8 cellular contexts compared by ENCODE assay signal in the genomic region with DNA sequence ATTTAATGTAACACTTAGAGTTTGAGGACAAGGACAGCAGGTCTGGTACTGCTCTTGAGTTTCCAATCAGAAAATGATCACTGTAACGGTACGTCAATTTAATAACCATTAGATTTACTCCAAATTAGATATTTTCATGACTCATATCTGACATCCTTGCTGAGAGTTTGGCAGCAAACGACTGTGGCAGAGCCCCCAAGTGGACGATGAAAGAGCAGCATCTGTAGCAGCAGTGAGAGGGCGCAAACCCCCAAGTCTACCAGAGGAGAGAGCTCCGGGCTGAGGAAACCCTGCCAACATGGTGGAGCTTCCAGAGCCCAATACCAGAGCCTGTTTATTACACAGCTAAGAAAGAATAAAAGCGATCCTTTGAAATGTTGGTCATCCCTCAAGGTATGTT.
A peak's percentile ranks its signal among the peaks of the same experiment; 100 is the strongest.
DNase-seq lines count a peak whose midpoint lies in the region; ATAC-seq and TF ChIP-seq lines count a peak whose summit lies in the region.

No MANE protein-coding gene starts in this region.

- no peaks in the 10 kb centered on the region for H3K9me3 ChIP-seq in right atrium auricular region

- ATAC-seq in GM18870 (IDR thresholded peaks at IDR 0.05; ENCODE audit: unreplicated experiment) (peak; percentile 95), HG02970 (IDR thresholded peaks at IDR 0.05; ENCODE audit: low FRiP score, unreplicated experiment) (peak; percentile 96)
- ATAC-seq in activated T-cell treated with anti-CD3 and anti-CD28 coated beads, Interleukin-2, amount 50 U/mL, for 72 hours (replicated peaks in 1 of 2) = peak; percentile 36 to 50

- no peak overlapping the region for H3K27ac Mint-ChIP-seq in activated T-cell treated with anti-CD3 and anti-CD28 coated beads, Interleukin-2, amount 50 U/mL, for 72 hours

- H3K27me3 Mint-ChIP-seq in activated T-cell treated with anti-CD3 and anti-CD28 coated beads, Interleukin-2, amount 50 U/mL, for 72 hours (ENCODE audit: low read depth) = peaks cover 29% of the 10 kb centered on the region

- peaks cover 0 to 2% of the 10 kb centered on the region in 2 donors for H3K9me3 Mint-ChIP-seq in activated T-cell treated with anti-CD3 and anti-CD28 coated beads, Interleukin-2, amount 50 U/mL, for 72 hours

- H3K4me1 Mint-ChIP-seq in activated T-cell treated with anti-CD3 and anti-CD28 coated beads, Interleukin-2, amount 50 U/mL, for 72 hours (ENCODE audit: low read depth) = no peaks in the 10 kb centered on the region

- no peaks in the 10 kb centered on the region for H3K36me3 Mint-ChIP-seq in activated T-cell treated with anti-CD3 and anti-CD28 coated beads, Interleukin-2, amount 50 U/mL, for 72 hours (ENCODE audit: insufficient read depth in 2 of 2)

- no peak overlapping the region for H3K27ac ChIP-seq in right atrium auricular region

- DNase-seq in COLO829 (ENCODE audit: low spot score) (peak; percentile 51), NCI-H1694 (lab: John Stamatoyannopoulos, UW) (peak; percentile 72), right atrium auricular region (ENCODE audit: low spot score) (peak; percentile 70), lower leg skin (ENCODE audit: low spot score in 2 of 2) (no peak)
- DNase-seq in activated T-cell treated with anti-CD3 and anti-CD28 coated beads, Interleukin-2, amount 50 U/mL, for 72 hours = peak; percentile 7 to 8
- DNase-seq in stimulated activated CD4-positive, alpha-beta T cell treated with anti-CD3 and anti-CD28 coated beads, Interleukin-2, amount 100 ng/mL, for 24 hours = peak; percentile 17 to 36

- TF ChIP-seq CTCF in right atrium auricular region (IDR thresholded peaks at IDR 0.05) (peak in 1 of 2 donors; percentile 75), lower leg skin (IDR thresholded peaks at IDR 0.05) (no peak)

- intact Hi-C loops in lower leg skin (cut with DNase I; ENCODE audit: low total_unique reads) = no loop called here

- H3K4me3 ChIP-seq in right atrium auricular region (no peak overlapping the region), lower leg skin (ENCODE audit: low read depth, poor library complexity, severe bottlenecking) (no peak overlapping the region)

- no peak overlapping the region for H3K4me3 Mint-ChIP-seq in activated T-cell treated with anti-CD3 and anti-CD28 coated beads, Interleukin-2, amount 50 U/mL, for 72 hours

- H3K27me3 ChIP-seq in right atrium auricular region = no peaks in the 10 kb centered on the region

- no peaks in the 10 kb centered on the region for H3K36me3 ChIP-seq in right atrium auricular region

- H3K4me1 ChIP-seq in right atrium auricular region = no peaks in the 10 kb centered on the region

- WGBS in lower leg skin, 2 donors = 16 to 19% methylated on average over 7 of the region's 7 CpGs

- no peak for TF ChIP-seq POLR2A in lower leg skin (IDR thresholded peaks at IDR 0.05)

Comparison
In these comparisons a context has a peak if more than half of its experiments do, and no peak if none do; other contexts are left out.
1. DNase-seq: peak in COLO829 (single experiment), NCI-H1694 (single experiment), activated T-cell treated with anti-CD3 and anti-CD28 coated beads, Interleukin-2, amount 50 U/mL, for 72 hours (2 of 2), right atrium auricular region (single experiment) and stimulated activated CD4-positive, alpha-beta T cell treated with anti-CD3 and anti-CD28 coated beads, Interleukin-2, amount 100 ng/mL, for 24 hours (2 of 2); none in lower leg skin (0 of 2).
2. ATAC-seq: peak in every context shown above with its lines; median percentile 96 in HG02970; 95 in GM18870; 43 in activated T-cell treated with anti-CD3 and anti-CD28 coated beads, Interleukin-2, amount 50 U/mL, for 72 hours.